ENCODE assay signal across 11 cellular contexts in the genomic region with DNA sequence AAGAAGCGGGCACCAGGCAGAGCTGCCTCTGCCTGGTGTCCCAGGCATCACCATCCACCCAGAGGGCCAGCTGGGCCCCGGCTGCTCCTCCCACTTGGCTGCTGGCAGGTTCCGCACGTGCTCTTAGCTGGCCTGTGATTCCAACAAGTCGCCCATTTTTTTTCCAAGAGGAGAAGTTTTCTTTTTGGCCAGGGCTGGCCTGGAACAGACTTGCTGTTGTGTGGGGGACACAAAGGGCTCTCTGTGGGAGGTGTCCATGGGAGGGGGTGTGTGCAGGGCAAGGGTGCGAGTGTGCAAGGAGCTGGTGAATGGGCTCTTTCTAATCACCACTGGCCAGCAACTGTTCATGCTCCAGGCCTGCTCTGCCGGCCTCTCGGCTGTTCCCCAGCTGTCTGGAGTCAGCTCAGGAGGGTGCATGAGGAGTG. TPM values are rescaled to one million over a fixed set of nuclear protein-coding genes. Genes with fewer than 3 reads are reported as not detected.
A peak's percentile ranks its signal among the peaks of the same experiment; 100 is the strongest.
DNase-seq lines count a peak whose midpoint lies in the region; ATAC-seq and TF ChIP-seq lines count a peak whose summit lies in the region.
"Had no signal": no experiment of that assay in that cellular context is flagged by ENCODE, and none has a peak within 500 bp of the region (broad histone marks: within the 10 kb centered on the region; RNA-seq: fewer than 3 reads in every experiment).

No MANE protein-coding gene starts in this region.

- ATAC-seq in GM19452 (IDR thresholded peaks at IDR 0.05; ENCODE audit: unreplicated experiment) = no peak

- peak overlapping the region; percentile 97 to 100 (median 98) for H3K27ac ChIP-seq in esophagus muscularis mucosa (replicated peaks in 1 of 4)
- peak overlapping the region in 2 of 3 donors; percentile 100 for H3K27ac ChIP-seq in thyroid gland
- H3K27ac ChIP-seq: parathyroid adenoma had no signal

- peaks cover 57 to 94% (median 88%) of the 10 kb centered on the region in 4 donors for H3K36me3 ChIP-seq in esophagus muscularis mucosa
- peaks cover 77 to 85% of the 10 kb centered on the region in 2 donors for H3K36me3 ChIP-seq in thyroid gland

- TF ChIP-seq CTCF in esophagus muscularis mucosa (IDR thresholded peaks at IDR 0.05) (no peak), thyroid gland (IDR thresholded peaks at IDR 0.05) (no peak)

- TF ChIP-seq POLR2A in esophagus muscularis mucosa (IDR thresholded peaks at IDR 0.05; ENCODE audit: low read depth) = no peak
- TF ChIP-seq POLR2A in thyroid gland (IDR thresholded peaks at IDR 0.05) = no peak

- 39% methylated on average over 6 of the region's 8 CpGs for WGBS in esophagus muscularis mucosa
- 70 to 73% methylated on average over 7 to 8 of the region's 8 CpGs for WGBS in thyroid gland, 2 donors

- no peak for TF ChIP-seq EP300 in esophagus muscularis mucosa (IDR thresholded peaks at IDR 0.05)

- H3K4me3 ChIP-seq in esophagus muscularis mucosa = peak overlapping the region in 1 of 4 donors; percentile 6
- no peak overlapping the region for H3K4me3 ChIP-seq in thyroid gland (replicated peaks in 1 of 3)

- H3K9me3 ChIP-seq in esophagus muscularis mucosa (no peaks in the 10 kb centered on the region), thyroid gland (no peaks in the 10 kb centered on the region)

- H3K4me1 ChIP-seq in esophagus muscularis mucosa (peaks cover 98 to 100% (median 99%) of the 10 kb centered on the region in 4 donors), thyroid gland (peaks cover 67 to 98% of the 10 kb centered on the region in 2 donors)

- intact Hi-C loops in esophagus muscularis mucosa (cut with DNase I) (no loop called here), thyroid gland (cut with DNase I) (no loop called here)

- DNase-seq in RPMI7951 (ENCODE audit: low read depth) (peak; percentile 62), esophagus muscularis mucosa (ENCODE audit: extremely low spot score) (no peak), midbrain (lab: John Stamatoyannopoulos, UW) (peak; percentile 97), thyroid gland (peak; percentile 22 to 37), Kasumi-1 (lab: John Stamatoyannopoulos, UW) (no peak), COR-L47 (lab: John Stamatoyannopoulos, UW) (no peak)
- no peak for DNase-seq in stimulated activated CD4-positive, alpha-beta T cell treated with anti-CD3 and anti-CD28 coated beads, Interleukin-2, amount 100 ng/mL, for 24 hours
- DNase-seq: activated naive CD4-positive, alpha-beta T cell treated with anti-CD3 and anti-CD28 coated beads, Interleukin-2, amount 50 U/mL, for 16 hours; stimulated activated CD8-positive, alpha-beta memory T cell treated with anti-CD3 and anti-CD28 coated beads, Interleukin-4, amount 100 ng/mL, for 48 hours had no signal

- no peaks in the 10 kb centered on the region for H3K27me3 ChIP-seq in esophagus muscularis mucosa
- no peaks in the 10 kb centered on the region for H3K27me3 ChIP-seq in thyroid gland

RNA-seq across cellular contexts. Expression of a gene that starts 7.3 kb away (rescaled TPM):
- total RNA-seq in RPMI7951 (2014; rRNA removed; shearing (Covaris generic)) = 13.1 and 15.1 TPM in 2 replicates
- total RNA-seq in esophagus muscularis mucosa (100 to 1,000 TPM; 111 to 313 (median 155) TPM), thyroid gland (100 to 1,000 TPM in 3 of 4 donors, 10 to 100 TPM in 1; 76.0 to 149 (median 117) TPM)

Comparison
In these comparisons a context has a peak if more than half of its experiments do, and no peak if none do; other contexts are left out.
1. DNase-seq: peak in RPMI7951 (single experiment), midbrain (single experiment) and thyroid gland (2 of 2); none in esophagus muscularis mucosa (single experiment), Kasumi-1 (0 of 2), stimulated activated CD4-positive, alpha-beta T cell treated with anti-CD3 and anti-CD28 coated beads, Interleukin-2, amount 100 ng/mL, for 24 hours (0 of 2) and COR-L47 (single experiment).